In the genomic region with DNA sequence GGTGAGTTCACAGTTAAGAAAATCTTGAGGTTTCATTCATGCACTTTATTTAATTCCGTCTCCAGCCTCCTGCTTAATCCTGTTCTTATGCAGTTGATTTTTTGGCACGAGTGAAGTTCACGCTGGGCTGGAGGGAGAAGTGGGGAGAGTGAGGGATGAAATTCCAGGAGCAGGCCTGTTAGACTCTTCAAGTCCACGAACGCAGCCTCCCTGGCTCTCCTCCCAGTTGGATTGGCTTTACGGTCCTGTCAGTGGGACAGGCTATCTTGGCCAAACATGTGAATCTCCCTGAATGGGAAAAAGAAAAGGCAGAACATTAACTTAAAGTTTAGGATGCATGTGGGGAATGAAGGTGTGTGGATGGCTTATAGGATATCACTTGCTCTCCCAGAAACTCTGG, we compare ENCODE assay signal across 10 cellular contexts.
DNase-seq lines count a peak whose midpoint lies in the region; ATAC-seq and TF ChIP-seq lines count a peak whose summit lies in the region.
"Had no signal": no experiment of that assay in that cellular context is flagged by ENCODE, and none has a peak within 500 bp of the region (broad histone marks: within the 10 kb centered on the region; RNA-seq: fewer than 3 reads in every experiment).

No MANE protein-coding gene starts in this region.

- H3K4ac ChIP-seq in IMR-90 (ENCODE audit: low read depth, low read length), result no peak overlapping the region

- H3K18ac ChIP-seq in IMR-90 (ENCODE audit: low read depth, low read length), result no peak overlapping the region

- no peak overlapping the region for H4K5ac ChIP-seq in IMR-90 (ENCODE audit: low read depth, low read length)

- peaks cover 56% of the 10 kb centered on the region for H3K4me1 Mint-ChIP-seq in mesothelial cell of epicardium
- H3K4me1 Mint-ChIP-seq: stimulated activated naive B cell treated with anti-CD40 and anti-IgM and Interleukin-4, amounts not matched to agents 10 μg/mL and 1 μg/mL and 100 μg/mL, for 72 hours had no signal

- peaks cover 9% of the 10 kb centered on the region for H3K9me3 Mint-ChIP-seq in mesothelial cell of epicardium

- H4K8ac ChIP-seq in IMR-90 (ENCODE audit: low read depth in 2 of 2, low read length in 2 of 2), result no peak overlapping the region

- no peak overlapping the region for H3K27ac ChIP-seq in IMR-90 (ENCODE audit: insufficient read depth, low read length)
- H3K27ac ChIP-seq in subcutaneous abdominal adipose tissue (ENCODE audit: low read depth, low read length), result peak overlapping the region; percentile 88
- H3K27ac ChIP-seq: ovary had no signal

- DNase-seq in IMR-90, result no peak
- DNase-seq in mesothelial cell of epicardium (ENCODE audit: low spot score in 2 of 2, unreplicated experiment in 2 of 2), result no peak
- no peak for DNase-seq in activated CD4-positive, alpha-beta T cell treated with anti-CD3 and anti-CD28 coated beads, Interleukin-2, amount 50 U/mL, for 48 hours
- no peak for DNase-seq in stimulated activated CD4-positive, alpha-beta T cell treated with anti-CD3 and anti-CD28 coated beads, Interleukin-4, amount 100 ng/mL, for 24 hours
- DNase-seq: stimulated activated naive B cell treated with anti-CD40 and anti-IgM and Interleukin-4, amounts not matched to agents 10 μg/mL and 1 μg/mL and 100 μg/mL, for 72 hours had no signal

- no peak overlapping the region; the same call in 1 of the 2 replicates for H2BK20ac ChIP-seq in IMR-90 (ENCODE audit: low read depth, low read length)

- dilution Hi-C loops in IMR-90 (cut with HindIII; ENCODE audit: low sequenced_read_pairs, unreplicated experiment), result no loop called here

- H3K4me1 ChIP-seq in IMR-90 (ENCODE audit: control insufficient read depth, insufficient read depth, low read length), result peaks cover 10% of the 10 kb centered on the region; the same call in 1 of the 2 replicates
- H3K4me1 ChIP-seq in subcutaneous abdominal adipose tissue (ENCODE audit: control insufficient read depth in 5 of 5, insufficient read depth in 5 of 5, low read length in 5 of 5), result peaks cover 6 to 35% (median 32%) of the 10 kb centered on the region in 5 donors

- no peaks in the 10 kb centered on the region for H3K36me3 ChIP-seq in IMR-90 (ENCODE audit: control insufficient read depth, insufficient read depth, low read length)
- H3K36me3 ChIP-seq in subcutaneous abdominal adipose tissue (ENCODE audit: control insufficient read depth in 5 of 5, insufficient read depth in 5 of 5, low read length in 5 of 5), result no peaks in the 10 kb centered on the region
- H3K36me3 ChIP-seq: ovary had no signal

- no CpG with 5 or more reads among the region's 6 CpGs for WGBS in IMR-90 (ENCODE audit: extremely low coverage in 2 of 2, insufficient read length in 1 of 2), 2 experiments

- CTCF ChIA-PET in IMR-90 (lab: Yijun Ruan, JAX), result no interaction called here

- H4K20me1 ChIP-seq in IMR-90 (ENCODE audit: insufficient read depth, low read length), result no peaks in the 10 kb centered on the region

- H3K4me3 ChIP-seq in IMR-90 (ENCODE audit: insufficient read depth, low read depth, low read length) (no peak overlapping the region), subcutaneous abdominal adipose tissue (ENCODE audit: low read depth in 1 of 5, low read length in 5 of 5) (no peak overlapping the region)
- H3K4me3 ChIP-seq: ovary had no signal

- H2BK15ac ChIP-seq in IMR-90 (ENCODE audit: low read depth, low read length), result no peak overlapping the region

- no peak overlapping the region for H2AK5ac ChIP-seq in IMR-90 (ENCODE audit: low read depth, low read length)

- H3K27ac Mint-ChIP-seq in mesothelial cell of epicardium, result peak overlapping the region; percentile 80
- H3K27ac Mint-ChIP-seq: stimulated activated naive B cell treated with anti-CD40 and anti-IgM and Interleukin-4, amounts not matched to agents 10 μg/mL and 1 μg/mL and 100 μg/mL, for 72 hours had no signal

- H2AFZ ChIP-seq in IMR-90 (replicated peaks; ENCODE audit: low read length, poor library complexity), result no peak overlapping the region

- no peak overlapping the region for H3K23ac ChIP-seq in IMR-90 (ENCODE audit: low read depth, low read length)

- H2AK9ac ChIP-seq in IMR-90 (replicated peaks; ENCODE audit: low read depth, low read length, poor library complexity), result peak overlapping the region; percentile 15

- POLR2A ChIA-PET in IMR-90 (lab: Charles Lee; ENCODE audit: unreplicated experiment), result no interaction called here

- no peaks in the 10 kb centered on the region for H3K36me3 Mint-ChIP-seq in mesothelial cell of epicardium
- H3K36me3 Mint-ChIP-seq: stimulated activated naive B cell treated with anti-CD40 and anti-IgM and Interleukin-4, amounts not matched to agents 10 μg/mL and 1 μg/mL and 100 μg/mL, for 72 hours had no signal

- H3K27me3 ChIP-seq in IMR-90 (ENCODE audit: control insufficient read depth, insufficient read depth, low read length) (peaks cover 2% of the 10 kb centered on the region; the same call in 1 of the 2 replicates), subcutaneous abdominal adipose tissue (ENCODE audit: control insufficient read depth in 5 of 5, insufficient read depth in 4 of 5, low read length in 5 of 5) (no peaks in the 10 kb centered on the region)
- H3K27me3 ChIP-seq: ovary had no signal

- H3K27me3 Mint-ChIP-seq in mesothelial cell of epicardium (ENCODE audit: low read depth), result no peaks in the 10 kb centered on the region

- ATAC-seq in IMR-90 (ENCODE audit: low read depth) (no peak), esophagus mucosa (peak; percentile 8), GM19035 (IDR thresholded peaks at IDR 0.05; ENCODE audit: unreplicated experiment) (no peak), GM21367 (IDR thresholded peaks at IDR 0.05; ENCODE audit: unreplicated experiment) (no peak)
- ATAC-seq: stimulated activated naive B cell treated with anti-CD40 and anti-IgM and Interleukin-4, amounts not matched to agents 10 μg/mL and 1 μg/mL and 100 μg/mL, for 72 hours had no signal

- H3K9ac ChIP-seq in IMR-90 (ENCODE audit: low read depth, low read length), result no peak overlapping the region
- peak overlapping the region in 3 of 5 donors; percentile 21 to 57 (median 26) for H3K9ac ChIP-seq in subcutaneous abdominal adipose tissue (ENCODE audit: low read length in 5 of 5)

- no peaks in the 10 kb centered on the region for H3K79me1 ChIP-seq in IMR-90 (ENCODE audit: low read depth in 1 of 2, low read length in 2 of 2)

- TF ChIP-seq CTCF in IMR-90 (conservative IDR thresholded peaks at IDR 0.05; ENCODE audit: low read depth, low read length) (no peak), mesothelial cell of epicardium (IDR thresholded peaks at IDR 0.05; ENCODE audit: unreplicated experiment) (no peak)

- no peak overlapping the region for H3K4me3 Mint-ChIP-seq in mesothelial cell of epicardium
- H3K4me3 Mint-ChIP-seq: stimulated activated naive B cell treated with anti-CD40 and anti-IgM and Interleukin-4, amounts not matched to agents 10 μg/mL and 1 μg/mL and 100 μg/mL, for 72 hours had no signal

- H3K9me3 ChIP-seq in IMR-90 (ENCODE audit: control insufficient read depth, insufficient read depth, low read length) (peaks cover 8% of the 10 kb centered on the region), subcutaneous abdominal adipose tissue (ENCODE audit: control insufficient read depth in 5 of 5, low read length in 5 of 5) (peaks cover 0 to 10% (median 6%) of the 10 kb centered on the region in 5 donors)
- H3K9me3 ChIP-seq: ovary had no signal

- H4K91ac ChIP-seq in IMR-90 (ENCODE audit: insufficient read depth, low read depth, low read length), result no peak overlapping the region

- no peak for TF ChIP-seq RAD21 in IMR-90 (IDR thresholded peaks at IDR 0.05; ENCODE audit: low read length)

- no peak overlapping the region for H3K14ac ChIP-seq in IMR-90 (replicated peaks; ENCODE audit: low read depth, low read length)

- H3K56ac ChIP-seq in IMR-90 (ENCODE audit: extremely low read depth, insufficient read depth, low read length), result no peak overlapping the region

- intact Hi-C loops in IMR-90 (cut with micrococcal nuclease), result no loop called here

- no peak overlapping the region for H2BK5ac ChIP-seq in IMR-90 (ENCODE audit: low read depth, low read length, poor library complexity, severe bottlenecking)

- BruUV-seq in IMR-90 (replicated peaks; lab: Mats Ljungman, UMichigan), result no TSS peak

- no peak overlapping the region for H2BK120ac ChIP-seq in IMR-90 (ENCODE audit: low read depth, low read length)

- TF ChIP-seq POLR2A in IMR-90 (IDR thresholded peaks at IDR 0.05; ENCODE audit: low read depth, low read length), result no peak

- no peak overlapping the region for H3K4me2 ChIP-seq in IMR-90 (ENCODE audit: low read depth, low read length)

- in situ Hi-C loops in IMR-90 (cut with MboI; ENCODE audit: low sequenced_read_pairs), result no loop called here

- H3K9me1 ChIP-seq in IMR-90 (ENCODE audit: insufficient read depth, low read length), result no peaks in the 10 kb centered on the region

TF ChIP-seq in IMR-90, 13 proteins besides CTCF, POLR2A, EP300 and RAD21 (continues in another document):
- TF ChIP-seq MXI1 (IDR thresholded peaks at IDR 0.05; ENCODE audit: borderline replicate concordance, low read depth, low read length) (no peak), NFE2L2 (IDR thresholded peaks at IDR 0.05; ENCODE audit: low read depth, low read length) (no peak), MAFK (IDR thresholded peaks at IDR 0.05; ENCODE audit: low read depth, low read length) (no peak), RFX5 (IDR thresholded peaks at IDR 0.05; ENCODE audit: low read depth, low read length) (no peak), SMC3 (IDR thresholded peaks at IDR 0.05; ENCODE audit: low read depth, low read length) (no peak), CEBPB (IDR thresholded peaks at IDR 0.05; ENCODE audit: low read depth, low read length) (no peak), CHD1 (IDR thresholded peaks at IDR 0.05; ENCODE audit: low read depth, low read length) (no peak), MAZ (IDR thresholded peaks at IDR 0.05; ENCODE audit: borderline replicate concordance, low read depth, low read length) (no peak), RCOR1 (IDR thresholded peaks at IDR 0.05; ENCODE audit: insufficient replicate concordance, low read length) (no peak)
- TF ChIP-seq, protein P1, sequence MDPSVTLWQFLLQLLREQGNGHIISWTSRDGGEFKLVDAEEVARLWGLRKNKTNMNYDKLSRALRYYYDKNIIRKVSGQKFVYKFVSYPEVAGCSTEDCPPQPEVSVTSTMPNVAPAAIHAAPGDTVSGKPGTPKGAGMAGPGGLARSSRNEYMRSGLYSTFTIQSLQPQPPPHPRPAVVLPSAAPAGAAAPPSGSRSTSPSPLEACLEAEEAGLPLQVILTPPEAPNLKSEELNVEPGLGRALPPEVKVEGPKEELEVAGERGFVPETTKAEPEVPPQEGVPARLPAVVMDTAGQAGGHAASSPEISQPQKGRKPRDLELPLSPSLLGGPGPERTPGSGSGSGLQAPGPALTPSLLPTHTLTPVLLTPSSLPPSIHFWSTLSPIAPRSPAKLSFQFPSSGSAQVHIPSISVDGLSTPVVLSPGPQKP (IDR thresholded peaks at IDR 0.05; ENCODE audit: borderline replicate concordance, low read depth, low read length), result no peak
